In genomic region chr2:85438291-85439110, GRCh38 we compare ENCODE assay signal across 8 cellular contexts. TPM values are rescaled to one million over a fixed set of nuclear protein-coding genes. Genes with fewer than 3 reads are reported as not detected.
DNase-seq lines count a peak whose midpoint lies in the region; ATAC-seq and TF ChIP-seq lines count a peak whose summit lies in the region.

No MANE protein-coding gene starts in this region.

- intact Hi-C loops in dorsolateral prefrontal cortex (cut with DNase I), result loop anchor here in 1 of 2 donors (2.0 to 10.0 kb wide), 2 partner anchors 100 to 336 kb away; partner anchors contain the start of gene MAT2A

- H3K9me3 Mint-ChIP-seq in naive B cell, result no peaks in the 10 kb centered on the region

- CTCF ChIA-PET in HEK293T (lab: Yijun Ruan, JAX), result interaction anchor here (1.6 kb wide), 1 partner anchor 100 kb away, joined by 4 read pairs; the partner anchor contains the start of gene MAT2A

- peak overlapping the region; percentile 95 to 99 (median 98) for H3K27ac Mint-ChIP-seq in naive B cell

- ATAC-seq in naive B cell (ENCODE audit: low read depth in 2 of 2), result peak; percentile 1 to 2
- no peak for ATAC-seq in GM19467 (IDR thresholded peaks at IDR 0.05; ENCODE audit: unreplicated experiment)

- H3K27me3 Mint-ChIP-seq in naive B cell, result no peaks in the 10 kb centered on the region

- POLR2A ChIA-PET in HEK293T (lab: Yijun Ruan, JAX), result interaction anchor here (0.9 to 2.7 kb wide), 10 partner anchors 8 to 123 kb away, joined by 3 to 35 read pairs (median 12); partner anchors contain the start of genes GGCX, MAT2A and SH2D6

- DNase-seq in NCI-H1417 (lab: John Stamatoyannopoulos, UW) (peak in 2 of 3 experiments; percentile 60 to 67), NCI-H1417 treated with DMSO at 0.1 percent for 48 hours (lab: John Stamatoyannopoulos, UW) (no peak), NCI-H82 treated with DMSO at 0.1 percent for 48 hours (lab: John Stamatoyannopoulos, UW; ENCODE audit: unreplicated experiment) (peak; percentile 32), dorsolateral prefrontal cortex (no peak), naive B cell (no peak), HEK293T (ENCODE audit: extremely low spot score) (no peak), NCI-H774 (lab: John Stamatoyannopoulos, UW) (no peak)

- peak in 1 of 56 donors; percentile 6 for TF ChIP-seq CTCF in dorsolateral prefrontal cortex (IDR thresholded peaks at IDR 0.05 in 54 of 56, conservative IDR thresholded peaks at IDR 0.05 in 2 of 56; ENCODE audit: low read depth in 1 of 56, partially characterized antibody in 56 of 56)

- H3K27me3 ChIP-seq in dorsolateral prefrontal cortex, result no peaks in the 10 kb centered on the region

- H3K4me3 ChIP-seq in dorsolateral prefrontal cortex, result peak overlapping the region; percentile 5 to 63 (median 45)

- H3K36me3 Mint-ChIP-seq in naive B cell, result no peaks in the 10 kb centered on the region

- peak overlapping the region; percentile 86 to 100 (median 100) for H3K27ac ChIP-seq in dorsolateral prefrontal cortex

- H3K4me3 Mint-ChIP-seq in naive B cell, result peak overlapping the region; percentile 80 to 98 (median 90)

- peaks cover 29 to 41% (median 39%) of the 10 kb centered on the region in 3 donors for H3K4me1 Mint-ChIP-seq in naive B cell

TF ChIP-seq in HEK293T, 16 proteins besides CTCF, POLR2A, EP300 and RAD21:
- no peak for TF ChIP-seq FOXA1 (IDR thresholded peaks at IDR 0.05)
- no peak for TF ChIP-seq HDGF (IDR thresholded peaks at IDR 0.05; ENCODE audit: borderline replicate concordance)
- no peak for TF ChIP-seq TARDBP (IDR thresholded peaks at IDR 0.05)
- no peak for TF ChIP-seq FOXM1 (IDR thresholded peaks at IDR 0.05; ENCODE audit: borderline replicate concordance)
- TF ChIP-seq ELF4 (IDR thresholded peaks at IDR 0.05), result no peak
- no peak for TF ChIP-seq ZNF384 (IDR thresholded peaks at IDR 0.05)
- TF ChIP-seq CTBP1 (IDR thresholded peaks at IDR 0.05; ENCODE audit: borderline replicate concordance), result no peak
TF ChIP-seq in HEK293T: peak in this region for 0.

RNA-seq across cellular contexts. Expression of gene SH2D6, which starts 20.0 kb away (rescaled TPM):
- total RNA-seq in dorsolateral prefrontal cortex, result 10 to 100 TPM in 2 of 120 experiments, 1 to 10 TPM in 117, under 1 TPM in 1; 0.96 to 14.2 (median 3.5) TPM
- not detected for polyA plus RNA-seq in naive B cell (ENCODE audit: low read depth in 6 of 6)

RNA-seq across cellular contexts. Expression of gene CAPG, which starts 28.3 kb away (rescaled TPM):
- total RNA-seq in dorsolateral prefrontal cortex, result 10 to 100 TPM; 11.3 to 75.2 (median 31.8) TPM
- polyA plus RNA-seq in naive B cell (ENCODE audit: low read depth in 6 of 6), result 100 to 1,000 TPM; 114 to 414 (median 282) TPM

Comparison
In these comparisons a context has a peak if more than half of its experiments do, and no peak if none do; other contexts are left out.
1. DNase-seq: peak in NCI-H1417 (2 of 3) and NCI-H82 treated with DMSO at 0.1 percent for 48 hours (single experiment); none in NCI-H1417 treated with DMSO at 0.1 percent for 48 hours (single experiment), dorsolateral prefrontal cortex (0 of 10), naive B cell (single experiment), HEK293T (single experiment) and NCI-H774 (single experiment).